Comparison of ENCODE assay signal across 2 cellular contexts in genomic region chr6:160393442-160393841, GRCh38. TPM values are rescaled to one million over a fixed set of nuclear protein-coding genes. Genes with fewer than 3 reads are reported as not detected.
"Had no signal": no experiment of that assay in that cellular context is flagged by ENCODE, and none has a peak within 500 bp of the region (broad histone marks: within the 10 kb centered on the region; RNA-seq: fewer than 3 reads in every experiment).

No MANE protein-coding gene starts in this region.

RNA-seq across cellular contexts. Expression of gene SLC22A3, which starts 45.3 kb away (rescaled TPM):
- total RNA-seq: SJSA1 had no signal
- polyA plus RNA-seq: SK-N-SH had no signal
